ENCODE assay signal across 9 cellular contexts in genomic region chr11:116984589-116984988, GRCh38.
A peak's percentile ranks its signal among the peaks of the same experiment; 100 is the strongest.
DNase-seq lines count a peak whose midpoint lies in the region; TF ChIP-seq lines count a peak whose summit lies in the region.
"Had no signal": no experiment of that assay in that cellular context is flagged by ENCODE, and none has a peak within 500 bp of the region (broad histone marks: within the 10 kb centered on the region; RNA-seq: fewer than 3 reads in every experiment).

No MANE protein-coding gene starts in this region.

- H2BK120ac ChIP-seq in mesenchymal stem cell (ENCODE audit: low read depth, low read length): no peak overlapping the region
- H2BK120ac ChIP-seq in H9 (ENCODE audit: low read depth, low read length, poor library complexity, severe bottlenecking): no peak overlapping the region

- H4K5ac ChIP-seq in H9 (ENCODE audit: insufficient read length, low read depth, low read length): no peak overlapping the region

- H2BK20ac ChIP-seq in H9 (ENCODE audit: low read depth, low read length, poor library complexity, severe bottlenecking): no peak overlapping the region

- no peaks in the 10 kb centered on the region for H3K27me3 ChIP-seq in A673 (replicated peaks; ENCODE audit: insufficient read depth, low read depth, low read length, poor library complexity)
- H3K27me3 ChIP-seq in mesenchymal stem cell (ENCODE audit: control insufficient read depth in 1 of 2, insufficient read depth in 1 of 2, low read length in 2 of 2): no peaks in the 10 kb centered on the region
- no peaks in the 10 kb centered on the region for H3K27me3 ChIP-seq in H9 (ENCODE audit: insufficient read depth, low read length)

- H3K4me3 Mint-ChIP-seq in MCF 10A (ENCODE audit: unreplicated experiment) (peak overlapping the region; percentile 21), H9 (no peak overlapping the region)

- no peak overlapping the region for H2BK15ac ChIP-seq in mesenchymal stem cell (ENCODE audit: low read depth, poor library complexity, severe bottlenecking)
- H2BK15ac ChIP-seq in H9 (ENCODE audit: low read depth, low read length): no peak overlapping the region

- H3K4me2 ChIP-seq in mesenchymal stem cell (ENCODE audit: low read length, poor library complexity, severe bottlenecking) (peak overlapping the region; percentile 3), H9 (ENCODE audit: insufficient read depth, insufficient read length, low read length) (no peak overlapping the region)

- H3K9me3 ChIP-seq in A673 (ENCODE audit: low read depth, low read length, poor library complexity, severe bottlenecking) (no peaks in the 10 kb centered on the region), mesenchymal stem cell (ENCODE audit: control insufficient read depth, low read length) (no peaks in the 10 kb centered on the region), H9 (ENCODE audit: control insufficient read depth, low read depth, low read length) (no peaks in the 10 kb centered on the region)

- H3K27ac ChIP-seq in A673 (ENCODE audit: low read depth, low read length, poor library complexity, severe bottlenecking) (peak overlapping the region; percentile 44), mesenchymal stem cell (ENCODE audit: low read length, poor library complexity, severe bottlenecking) (peak overlapping the region; percentile 94), H9 (ENCODE audit: insufficient read length, low read depth, low read length) (no peak overlapping the region)

- H3K4me1 ChIP-seq in A673 (ENCODE audit: insufficient read depth, low read length, poor library complexity, severe bottlenecking) (peaks cover 43% of the 10 kb centered on the region), mesenchymal stem cell (ENCODE audit: control insufficient read depth, insufficient read depth, low read depth, low read length) (peaks cover 5% of the 10 kb centered on the region), H9 (ENCODE audit: insufficient read depth, low read length) (peaks cover 4% of the 10 kb centered on the region)

- in situ Hi-C loops in KBM-7 (cut with MboI; ENCODE audit: low pct_unique_long_range_greater_than_20kb, low sequenced_read_pairs): no loop called here

- H3K79me1 ChIP-seq in mesenchymal stem cell (replicated peaks; ENCODE audit: low read length, poor library complexity, severe bottlenecking): peaks cover 17% of the 10 kb centered on the region
- H3K79me1 ChIP-seq in H9 (ENCODE audit: insufficient read depth, low read depth, low read length, poor library complexity, severe bottlenecking): no peaks in the 10 kb centered on the region

- no peak overlapping the region for H2BK12ac ChIP-seq in mesenchymal stem cell (ENCODE audit: low read length in 2 of 2)
- H2BK12ac ChIP-seq in H9 (ENCODE audit: insufficient read length, low read depth, low read length): no peak overlapping the region

- H4K8ac ChIP-seq in mesenchymal stem cell (ENCODE audit: low read length): no peak overlapping the region
- H4K8ac ChIP-seq in H9 (replicated peaks; ENCODE audit: insufficient read length, low read depth, low read length): no peak overlapping the region

- H3K4ac ChIP-seq in mesenchymal stem cell (ENCODE audit: low read depth in 1 of 2, low read length in 2 of 2): no peak overlapping the region
- no peak overlapping the region for H3K4ac ChIP-seq in H9 (ENCODE audit: low read depth, low read length)

- no peak overlapping the region for H3K18ac ChIP-seq in mesenchymal stem cell (ENCODE audit: low read depth in 1 of 2, low read length in 2 of 2)
- H3K18ac ChIP-seq in H9 (ENCODE audit: insufficient read length, low read depth, low read length): no peak overlapping the region

- no peak overlapping the region for H4K91ac ChIP-seq in mesenchymal stem cell (ENCODE audit: low read length)
- no peak overlapping the region for H4K91ac ChIP-seq in H9 (ENCODE audit: insufficient read length, low read depth, low read length)

- H3K4me3 ChIP-seq in A673 (ENCODE audit: low read depth, low read length, poor library complexity, severe bottlenecking) (no peak overlapping the region), mesenchymal stem cell (ENCODE audit: insufficient read depth in 1 of 2, low read depth in 1 of 2, low read length in 2 of 2) (peak overlapping the region in 1 of 2 experiments; percentile 35)

- H3K27me3 Mint-ChIP-seq in MCF 10A (ENCODE audit: insufficient read depth, unreplicated experiment) (no peaks in the 10 kb centered on the region), H9 (ENCODE audit: low read depth) (no peaks in the 10 kb centered on the region)

- BruUV-seq in A673 (replicated peaks; lab: Mats Ljungman, UMichigan): no TSS peak
- BruUV-seq in MCF 10A (replicated peaks; lab: Mats Ljungman, UMichigan): no TSS peak

- peak; percentile 42 for DNase-seq in A673 (ENCODE audit: low spot score)
- DNase-seq in KBM-7: peak; percentile 54
- peak; percentile 81 for DNase-seq in MCF 10A (ENCODE audit: unreplicated experiment)
- peak; percentile 89 for DNase-seq in mesenchymal stem cell
- DNase-seq in H9: no peak
- no peak for DNase-seq in NCI-H2171 (lab: John Stamatoyannopoulos, UW)
- DNase-seq in NCI-H1417 (lab: John Stamatoyannopoulos, UW): no peak
- DNase-seq in stimulated activated CD4-positive, alpha-beta T cell treated with anti-CD3 and anti-CD28 coated beads, Interleukin-2, amount 100 ng/mL, for 48 hours: no peak
- DNase-seq: NCI-H187 had no signal

- H3K56ac ChIP-seq in H9 (ENCODE audit: insufficient read length, low read depth, low read length): no peak overlapping the region

- no peak overlapping the region for H2AFZ ChIP-seq in mesenchymal stem cell (ENCODE audit: low read depth, low read length)
- no peak overlapping the region for H2AFZ ChIP-seq in H9 (ENCODE audit: low read length)

- H3K36me3 Mint-ChIP-seq in MCF 10A (ENCODE audit: insufficient read depth, unreplicated experiment) (no peaks in the 10 kb centered on the region), H9 (ENCODE audit: insufficient read depth in 1 of 3, low read depth in 3 of 3) (no peaks in the 10 kb centered on the region)

- H3K14ac ChIP-seq in mesenchymal stem cell (ENCODE audit: low read length in 2 of 2) (no peak overlapping the region), H9 (ENCODE audit: insufficient read depth, low read length) (no peak overlapping the region)

- peaks cover 31% of the 10 kb centered on the region for H3K4me1 Mint-ChIP-seq in MCF 10A (ENCODE audit: insufficient read depth, unreplicated experiment)
- peaks cover 31 to 35% of the 10 kb centered on the region in 2 experiments for H3K4me1 Mint-ChIP-seq in H9

- POLR2A ChIA-PET in A673 (lab: Charles Lee; ENCODE audit: low non-redundant PET): no interaction called here
- POLR2A ChIA-PET in MCF 10A (lab: Yijun Ruan, JAX): interaction anchor here (0.7 to 2.9 kb wide), 14 partner anchors 9 to 160 kb away, joined by 3 to 13 read pairs (median 6); partner anchors contain the start of genes PAFAH1B2 and SIK3

- no peak overlapping the region for H3T11ph ChIP-seq in H9 (ENCODE audit: low read length)

- TF ChIP-seq CTCF in A673 (conservative IDR thresholded peaks at IDR 0.05; ENCODE audit: low read depth, low read length): no peak
- no peak for TF ChIP-seq CTCF in MCF 10A (IDR thresholded peaks at IDR 0.05; ENCODE audit: unreplicated experiment)
- no peak for TF ChIP-seq CTCF in H9 (conservative IDR thresholded peaks at IDR 0.05)

- H3K36me3 ChIP-seq in A673 (ENCODE audit: insufficient read depth, low read length, poor library complexity, severe bottlenecking) (no peaks in the 10 kb centered on the region), mesenchymal stem cell (ENCODE audit: control insufficient read depth in 1 of 2, insufficient read depth in 2 of 2, low read depth in 1 of 2, low read length in 2 of 2) (no peaks in the 10 kb centered on the region)

- H3K27ac Mint-ChIP-seq in MCF 10A (ENCODE audit: low read depth, unreplicated experiment): peak overlapping the region; percentile 19
- H3K27ac Mint-ChIP-seq in H9: no peak overlapping the region

- H4K20me1 ChIP-seq in H9 (ENCODE audit: control insufficient read depth, insufficient read depth, insufficient read length): no peaks in the 10 kb centered on the region

- H3K23me2 ChIP-seq in H9 (ENCODE audit: insufficient read length, low read depth, low read length, poor library complexity, severe bottlenecking): no peaks in the 10 kb centered on the region

- intact Hi-C loops in A673 (cut with micrococcal nuclease; ENCODE audit: unreplicated experiment): no loop called here
- intact Hi-C loops in MCF 10A (cut with micrococcal nuclease): loop anchor here (10.0 kb wide), 1 partner anchor 110 kb away; the partner anchor contains the start of gene SIK3

- H3K9me3 Mint-ChIP-seq in MCF 10A (ENCODE audit: unreplicated experiment): no peaks in the 10 kb centered on the region
- H3K9me3 Mint-ChIP-seq in H9: no peaks in the 10 kb centered on the region

- CTCF ChIA-PET in A673 (lab: Charles Lee) (no interaction called here), MCF 10A (lab: Yijun Ruan, JAX) (interaction anchor here (0.9 to 2.9 kb wide), 5 partner anchors 8 to 121 kb away, joined by 3 to 15 read pairs (median 5); no protein-coding TSS in a partner anchor)

- no CpG with 5 or more reads among the region's 6 CpGs for WGBS in mesenchymal stem cell
- no CpG with 5 or more reads among the region's 6 CpGs for WGBS in H9 (ENCODE audit: extremely low coverage, insufficient read length, low lambda C conversion rate)

- H2AK5ac ChIP-seq in mesenchymal stem cell (ENCODE audit: low read length, severe bottlenecking): peak overlapping the region; percentile 42
- no peak overlapping the region for H2AK5ac ChIP-seq in H9 (ENCODE audit: insufficient read length, low read length)

- H3K9ac ChIP-seq in mesenchymal stem cell (ENCODE audit: low read length): peak overlapping the region; percentile 74
- no peak overlapping the region for H3K9ac ChIP-seq in H9 (ENCODE audit: extremely low read depth, insufficient read length, low read length)

- no peaks in the 10 kb centered on the region for H3K79me2 ChIP-seq in H9 (ENCODE audit: insufficient read depth, low read length)

- no peak overlapping the region for H2BK5ac ChIP-seq in mesenchymal stem cell (ENCODE audit: low read depth, low read length, poor library complexity, severe bottlenecking)
- H2BK5ac ChIP-seq in H9 (ENCODE audit: insufficient read length, low read length): no peak overlapping the region

- H3K23ac ChIP-seq in mesenchymal stem cell (ENCODE audit: low read length in 2 of 2) (no peak overlapping the region), H9 (ENCODE audit: insufficient read length, low read depth, low read length) (no peak overlapping the region)

Comparison
In these comparisons a context has a peak if more than half of its experiments do, and no peak if none do; other contexts are left out.
1. DNase-seq: peak in A673 (single experiment), KBM-7 (single experiment), MCF 10A (single experiment) and mesenchymal stem cell (single experiment); none in H9 (single experiment), NCI-H2171 (single experiment), NCI-H1417 (0 of 3) and stimulated activated CD4-positive, alpha-beta T cell treated with anti-CD3 and anti-CD28 coated beads, Interleukin-2, amount 100 ng/mL, for 48 hours (0 of 2).